In genomic region chr5:96595300-96596090, GRCh38 we compare ENCODE assay signal across 8 cellular contexts.
DNase-seq lines count a peak whose midpoint lies in the region; ATAC-seq and TF ChIP-seq lines count a peak whose summit lies in the region.

No MANE protein-coding gene starts in this region.

- H3K9me3 ChIP-seq in heart left ventricle (no peaks in the 10 kb centered on the region), spleen (no peaks in the 10 kb centered on the region), tibial nerve (peaks cover 0 to 3% (median 0%) of the 10 kb centered on the region in 4 donors)

- H3K27ac ChIP-seq in heart left ventricle, result no peak overlapping the region
- no peak overlapping the region for H3K27ac ChIP-seq in spleen
- H3K27ac ChIP-seq in tibial nerve, result no peak overlapping the region

- DNase-seq in heart left ventricle (no peak), Right ventricle myocardium superior (no peak), LNCaP clone FGC (ENCODE audit: low read depth) (no peak), cardiac fibroblast (ENCODE audit: low read depth in 2 of 2) (peak in 1 of 2 donors; percentile 54), spleen (no peak), tibial nerve (ENCODE audit: low spot score in 2 of 2) (no peak), activated gamma-delta T cell (lab: John Stamatoyannopoulos, UW) (no peak)

- intact Hi-C loops in heart left ventricle (cut with DNase I), result loop anchor here in 3 of 10 donors (5.0 to 10.0 kb wide), 3 partner anchors 211 to 738 kb away; no protein-coding TSS in a partner anchor
- intact Hi-C loops in Right ventricle myocardium superior (cut with DNase I), result no loop called here
- intact Hi-C loops in spleen (cut with DNase I; ENCODE audit: low total_unique reads), result no loop called here

- no peak for TF ChIP-seq EP300 in tibial nerve (IDR thresholded peaks at IDR 0.05)

- no peak overlapping the region for H3K4me3 ChIP-seq in heart left ventricle
- H3K4me3 ChIP-seq in LNCaP clone FGC (ENCODE audit: low read depth, low read length), result no peak overlapping the region
- no peak overlapping the region for H3K4me3 ChIP-seq in cardiac fibroblast (replicated peaks in 1 of 2; ENCODE audit: low read depth in 2 of 2, low read length in 2 of 2)
- no peak overlapping the region for H3K4me3 ChIP-seq in spleen
- no peak overlapping the region for H3K4me3 ChIP-seq in tibial nerve

- ATAC-seq in heart left ventricle (no peak), Right ventricle myocardium superior (ENCODE audit: poor library complexity) (no peak), HG03196 (IDR thresholded peaks at IDR 0.05; ENCODE audit: unreplicated experiment) (no peak)

- H3K4me1 ChIP-seq in heart left ventricle (peaks cover 0 to 6% (median 0%) of the 10 kb centered on the region in 12 donors), spleen (peaks cover 0 to 3% (median 0%) of the 10 kb centered on the region in 6 donors), tibial nerve (no peaks in the 10 kb centered on the region)

- H3K36me3 ChIP-seq in heart left ventricle, result no peaks in the 10 kb centered on the region
- H3K36me3 ChIP-seq in spleen, result no peaks in the 10 kb centered on the region
- no peaks in the 10 kb centered on the region for H3K36me3 ChIP-seq in tibial nerve

- WGBS in heart left ventricle, 4 donors, result 86 to 89% (median 89%) methylated on average over 6 of the region's 6 CpGs
- WGBS in spleen, 5 donors, result 75 to 88% (median 83%) methylated on average over 6 of the region's 6 CpGs
- 82 to 84% methylated on average over 6 of the region's 6 CpGs for WGBS in tibial nerve, 2 donors

- no peaks in the 10 kb centered on the region for H3K27me3 ChIP-seq in heart left ventricle
- H3K27me3 ChIP-seq in spleen (replicated peaks in 1 of 7), result no peaks in the 10 kb centered on the region
- H3K27me3 ChIP-seq in tibial nerve, result no peaks in the 10 kb centered on the region

- TF ChIP-seq CTCF in heart left ventricle (IDR thresholded peaks at IDR 0.05) (peak in 8 of 12 donors; percentile 7 to 48 (median 27)), LNCaP clone FGC (IDR thresholded peaks at IDR 0.05; ENCODE audit: control insufficient read depth, extremely low read depth, insufficient read depth) (0 out of 2 replicates have a peak, but pooled peaks have one; percentile 8), cardiac fibroblast (IDR thresholded peaks at IDR 0.05; ENCODE audit: low read depth, low read length) (peak; percentile 49), spleen (IDR thresholded peaks at IDR 0.05 in 8 of 11, conservative IDR thresholded peaks at IDR 0.05 in 3 of 11) (peak in 7 of 11 experiments; percentile 28 to 52 (median 33)), tibial nerve (IDR thresholded peaks at IDR 0.05) (peak in 2 of 5 experiments; percentile 12 to 21)

- TF ChIP-seq POLR2A in heart left ventricle (IDR thresholded peaks at IDR 0.05), result no peak
- no peak for TF ChIP-seq POLR2A in spleen (IDR thresholded peaks at IDR 0.05)
- TF ChIP-seq POLR2A in tibial nerve (IDR thresholded peaks at IDR 0.05), result no peak
